ENCODE assay signal across 20 cellular contexts in the genomic region with DNA sequence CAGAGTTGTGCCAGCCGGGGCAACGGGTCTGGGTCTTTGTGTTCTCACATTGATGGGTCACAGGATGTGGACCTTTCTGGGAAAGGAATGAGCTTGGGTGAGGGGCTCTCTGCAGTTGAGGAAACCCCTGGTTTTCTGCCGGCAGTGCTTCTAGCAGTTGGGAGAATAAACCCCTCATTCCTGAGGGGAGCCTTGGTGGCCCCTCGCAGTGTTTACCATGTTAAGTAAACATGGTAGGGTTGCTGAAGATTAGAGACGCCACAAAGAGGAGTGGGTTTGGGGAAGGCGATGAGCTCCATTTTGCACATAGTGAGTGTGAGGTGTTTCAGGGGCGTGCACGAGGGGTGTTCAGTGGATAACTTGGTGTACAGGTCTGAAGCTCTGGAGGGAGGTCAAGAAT.
"Had no signal": no experiment of that assay in that cellular context is flagged by ENCODE, and none has a peak within 500 bp of the region (broad histone marks: within the 10 kb centered on the region; RNA-seq: fewer than 3 reads in every experiment).

No MANE protein-coding gene starts in this region.

- H3K27me3 ChIP-seq: body of pancreas, cardiac muscle cell, SJSA1, stomach had no signal

- DNase-seq: activated B cell treated with CpG ODN at 0.5 μM for 24 hours; activated CD4-positive, alpha-beta T cell treated with anti-CD3 and anti-CD28 coated beads for 48 hours; activated CD8-positive, alpha-beta memory T cell treated with anti-CD3 and anti-CD28 coated beads, Interleukin-2, amount 10 ng/mL, durations not matched to agents 7 days and 5 days; activated gamma-delta T cell; activated naive CD4-positive, alpha-beta T cell treated with anti-CD3 and anti-CD28 coated beads, Interleukin-2, amount 50 U/mL, for 16 hours; activated T-cell treated with anti-CD3 and anti-CD28 coated beads for 4 hours; cortex of kidney; naive thymus-derived CD8-positive, alpha-beta T cell; stimulated activated CD4-positive, alpha-beta T cell treated with anti-CD3 and anti-CD28 coated beads, Interleukin-15, amount 100 ng/mL, for 24 hours; T-helper 1 cell; T-helper 9 cell had no signal

- H3K27ac ChIP-seq: cardiac muscle cell, epithelial cell of prostate, SJSA1 had no signal

- H3K36me3 ChIP-seq: cardiac muscle cell, SJSA1, stomach had no signal

- H3K4me1 Mint-ChIP-seq: activated B cell treated with CpG ODN at 0.5 μM for 24 hours; naive thymus-derived CD8-positive, alpha-beta T cell; stimulated activated memory B cell treated with anti-CD40 and anti-IgM and Interleukin-4, amounts not matched to agents 10 μg/mL and 1 μg/mL and 100 μg/mL, for 72 hours had no signal

- H3K4me3 ChIP-seq: body of pancreas, cardiac muscle cell, SJSA1, smooth muscle cell, stomach had no signal

- H3K36me3 Mint-ChIP-seq: activated CD4-positive, alpha-beta memory T cell treated with anti-CD3 and anti-CD28 coated beads for 36 hours; activated CD8-positive, alpha-beta memory T cell treated with anti-CD3 and anti-CD28 coated beads, Interleukin-2, amount 10 ng/mL, durations not matched to agents 7 days and 5 days; naive thymus-derived CD8-positive, alpha-beta T cell; stimulated activated memory B cell treated with anti-CD40 and anti-IgM and Interleukin-4, amounts not matched to agents 10 μg/mL and 1 μg/mL and 100 μg/mL, for 72 hours had no signal

- H3K4me2 ChIP-seq: smooth muscle cell had no signal

- H3K9me3 ChIP-seq: body of pancreas, SJSA1, stomach had no signal

- H3K4me3 Mint-ChIP-seq: activated B cell treated with CpG ODN at 0.5 μM for 24 hours; activated CD4-positive, alpha-beta memory T cell treated with anti-CD3 and anti-CD28 coated beads for 36 hours; activated CD8-positive, alpha-beta memory T cell treated with anti-CD3 and anti-CD28 coated beads, Interleukin-2, amount 10 ng/mL, durations not matched to agents 7 days and 5 days; endodermal cell; naive thymus-derived CD8-positive, alpha-beta T cell; stimulated activated memory B cell treated with anti-CD40 and anti-IgM and Interleukin-4, amounts not matched to agents 10 μg/mL and 1 μg/mL and 100 μg/mL, for 72 hours had no signal

- H3K9me3 Mint-ChIP-seq: activated B cell treated with CpG ODN at 0.5 μM for 24 hours; activated CD4-positive, alpha-beta memory T cell treated with anti-CD3 and anti-CD28 coated beads for 36 hours; endodermal cell; naive thymus-derived CD8-positive, alpha-beta T cell; stimulated activated memory B cell treated with anti-CD40 and anti-IgM and Interleukin-4, amounts not matched to agents 10 μg/mL and 1 μg/mL and 100 μg/mL, for 72 hours had no signal

- ATAC-seq: naive thymus-derived CD8-positive, alpha-beta T cell had no signal

- H3K27ac Mint-ChIP-seq: activated B cell treated with CpG ODN at 0.5 μM for 24 hours; activated CD4-positive, alpha-beta memory T cell treated with anti-CD3 and anti-CD28 coated beads for 36 hours; activated CD8-positive, alpha-beta memory T cell treated with anti-CD3 and anti-CD28 coated beads, Interleukin-2, amount 10 ng/mL, durations not matched to agents 7 days and 5 days; stimulated activated memory B cell treated with anti-CD40 and anti-IgM and Interleukin-4, amounts not matched to agents 10 μg/mL and 1 μg/mL and 100 μg/mL, for 72 hours had no signal
